1 cellular context compared by ENCODE assay signal in genomic region chrX:125175991-125176390, GRCh38.
TF ChIP-seq lines count a peak whose summit lies in the region.

No MANE protein-coding gene starts in this region.

TF ChIP-seq in GM23338, 12 proteins besides CTCF, POLR2A, EP300 and RAD21 (continued from another document):
- TF ChIP-seq, protein P1, sequence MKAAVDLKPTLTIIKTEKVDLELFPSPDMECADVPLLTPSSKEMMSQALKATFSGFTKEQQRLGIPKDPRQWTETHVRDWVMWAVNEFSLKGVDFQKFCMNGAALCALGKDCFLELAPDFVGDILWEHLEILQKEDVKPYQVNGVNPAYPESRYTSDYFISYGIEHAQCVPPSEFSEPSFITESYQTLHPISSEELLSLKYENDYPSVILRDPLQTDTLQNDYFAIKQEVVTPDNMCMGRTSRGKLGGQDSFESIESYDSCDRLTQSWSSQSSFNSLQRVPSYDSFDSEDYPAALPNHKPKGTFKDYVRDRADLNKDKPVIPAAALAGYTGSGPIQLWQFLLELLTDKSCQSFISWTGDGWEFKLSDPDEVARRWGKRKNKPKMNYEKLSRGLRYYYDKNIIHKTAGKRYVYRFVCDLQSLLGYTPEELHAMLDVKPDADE (IDR thresholded peaks at IDR 0.05): no peak
- TF ChIP-seq POLR2AphosphoS5 (IDR thresholded peaks at IDR 0.05; ENCODE audit: low read depth) (no peak), ZNF331 (CRISPR knock-in tag; IDR thresholded peaks at IDR 0.05; ENCODE audit: low read depth) (no peak)
- TF ChIP-seq, protein P2, sequence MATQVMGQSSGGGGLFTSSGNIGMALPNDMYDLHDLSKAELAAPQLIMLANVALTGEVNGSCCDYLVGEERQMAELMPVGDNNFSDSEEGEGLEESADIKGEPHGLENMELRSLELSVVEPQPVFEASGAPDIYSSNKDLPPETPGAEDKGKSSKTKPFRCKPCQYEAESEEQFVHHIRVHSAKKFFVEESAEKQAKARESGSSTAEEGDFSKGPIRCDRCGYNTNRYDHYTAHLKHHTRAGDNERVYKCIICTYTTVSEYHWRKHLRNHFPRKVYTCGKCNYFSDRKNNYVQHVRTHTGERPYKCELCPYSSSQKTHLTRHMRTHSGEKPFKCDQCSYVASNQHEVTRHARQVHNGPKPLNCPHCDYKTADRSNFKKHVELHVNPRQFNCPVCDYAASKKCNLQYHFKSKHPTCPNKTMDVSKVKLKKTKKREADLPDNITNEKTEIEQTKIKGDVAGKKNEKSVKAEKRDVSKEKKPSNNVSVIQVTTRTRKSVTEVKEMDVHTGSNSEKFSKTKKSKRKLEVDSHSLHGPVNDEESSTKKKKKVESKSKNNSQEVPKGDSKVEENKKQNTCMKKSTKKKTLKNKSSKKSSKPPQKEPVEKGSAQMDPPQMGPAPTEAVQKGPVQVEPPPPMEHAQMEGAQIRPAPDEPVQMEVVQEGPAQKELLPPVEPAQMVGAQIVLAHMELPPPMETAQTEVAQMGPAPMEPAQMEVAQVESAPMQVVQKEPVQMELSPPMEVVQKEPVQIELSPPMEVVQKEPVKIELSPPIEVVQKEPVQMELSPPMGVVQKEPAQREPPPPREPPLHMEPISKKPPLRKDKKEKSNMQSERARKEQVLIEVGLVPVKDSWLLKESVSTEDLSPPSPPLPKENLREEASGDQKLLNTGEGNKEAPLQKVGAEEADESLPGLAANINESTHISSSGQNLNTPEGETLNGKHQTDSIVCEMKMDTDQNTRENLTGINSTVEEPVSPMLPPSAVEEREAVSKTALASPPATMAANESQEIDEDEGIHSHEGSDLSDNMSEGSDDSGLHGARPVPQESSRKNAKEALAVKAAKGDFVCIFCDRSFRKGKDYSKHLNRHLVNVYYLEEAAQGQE (IDR thresholded peaks at IDR 0.05; ENCODE audit: unreplicated experiment): no peak
TF ChIP-seq in GM23338: peak in this region for 0.
